ENCODE assay signal across 1 cellular context in genomic region chr17:81134064-81134781, GRCh38.
TF ChIP-seq lines count a peak whose summit lies in the region.

No MANE protein-coding gene starts in this region.

TF ChIP-seq in HepG2, 621 proteins besides CTCF, POLR2A, EP300 and RAD21 (continues in another document):
- TF ChIP-seq, protein P1, sequence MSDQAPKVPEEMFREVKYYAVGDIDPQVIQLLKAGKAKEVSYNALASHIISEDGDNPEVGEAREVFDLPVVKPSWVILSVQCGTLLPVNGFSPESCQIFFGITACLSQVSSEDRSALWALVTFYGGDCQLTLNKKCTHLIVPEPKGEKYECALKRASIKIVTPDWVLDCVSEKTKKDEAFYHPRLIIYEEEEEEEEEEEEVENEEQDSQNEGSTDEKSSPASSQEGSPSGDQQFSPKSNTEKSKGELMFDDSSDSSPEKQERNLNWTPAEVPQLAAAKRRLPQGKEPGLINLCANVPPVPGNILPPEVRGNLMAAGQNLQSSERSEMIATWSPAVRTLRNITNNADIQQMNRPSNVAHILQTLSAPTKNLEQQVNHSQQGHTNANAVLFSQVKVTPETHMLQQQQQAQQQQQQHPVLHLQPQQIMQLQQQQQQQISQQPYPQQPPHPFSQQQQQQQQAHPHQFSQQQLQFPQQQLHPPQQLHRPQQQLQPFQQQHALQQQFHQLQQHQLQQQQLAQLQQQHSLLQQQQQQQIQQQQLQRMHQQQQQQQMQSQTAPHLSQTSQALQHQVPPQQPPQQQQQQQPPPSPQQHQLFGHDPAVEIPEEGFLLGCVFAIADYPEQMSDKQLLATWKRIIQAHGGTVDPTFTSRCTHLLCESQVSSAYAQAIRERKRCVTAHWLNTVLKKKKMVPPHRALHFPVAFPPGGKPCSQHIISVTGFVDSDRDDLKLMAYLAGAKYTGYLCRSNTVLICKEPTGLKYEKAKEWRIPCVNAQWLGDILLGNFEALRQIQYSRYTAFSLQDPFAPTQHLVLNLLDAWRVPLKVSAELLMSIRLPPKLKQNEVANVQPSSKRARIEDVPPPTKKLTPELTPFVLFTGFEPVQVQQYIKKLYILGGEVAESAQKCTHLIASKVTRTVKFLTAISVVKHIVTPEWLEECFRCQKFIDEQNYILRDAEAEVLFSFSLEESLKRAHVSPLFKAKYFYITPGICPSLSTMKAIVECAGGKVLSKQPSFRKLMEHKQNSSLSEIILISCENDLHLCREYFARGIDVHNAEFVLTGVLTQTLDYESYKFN (CRISPR knock-in tag; conservative IDR thresholded peaks at IDR 0.05) = no peak
- TF ChIP-seq NFKBIZ (CRISPR knock-in tag; IDR thresholded peaks at IDR 0.05) (no peak), LCORL (IDR thresholded peaks at IDR 0.05) (no peak), LCORL (CRISPR knock-in tag; IDR thresholded peaks at IDR 0.05) (peak; percentile 41; the same call in 1 of the 2 replicates), ZNF747 (CRISPR knock-in tag; IDR thresholded peaks at IDR 0.05; ENCODE audit: borderline replicate concordance) (no peak), ZNF761 (CRISPR knock-in tag; conservative IDR thresholded peaks at IDR 0.05) (0 out of 2 replicates have a peak, but pooled peaks have one; percentile 24), GPN1 (CRISPR knock-in tag; IDR thresholded peaks at IDR 0.05; ENCODE audit: borderline replicate concordance) (0 out of 2 replicates have a peak, but pooled peaks have one; percentile 39), ZNF260 (CRISPR knock-in tag; IDR thresholded peaks at IDR 0.05; ENCODE audit: borderline replicate concordance, low read depth) (no peak), CREB3 (CRISPR knock-in tag; IDR thresholded peaks at IDR 0.05) (no peak), DNMT3B (CRISPR knock-in tag; conservative IDR thresholded peaks at IDR 0.05) (no peak), SPEN (CRISPR knock-in tag; IDR thresholded peaks at IDR 0.05; ENCODE audit: low read depth) (peak; percentile 62), CHCHD3 (CRISPR knock-in tag; IDR thresholded peaks at IDR 0.05) (0 out of 2 replicates have a peak, but pooled peaks have one; percentile 68), RXRA (CRISPR knock-in tag; IDR thresholded peaks at IDR 0.05) (peak; percentile 74), KLF16 (CRISPR knock-in tag; IDR thresholded peaks at IDR 0.05) (0 out of 4 replicates have a peak, but pooled peaks of 1 of the 2 experiments have one; percentile 69), ZMYM4 (CRISPR knock-in tag; IDR thresholded peaks at IDR 0.05) (no peak), DR1 (CRISPR knock-in tag; IDR thresholded peaks at IDR 0.05) (no peak), ELF3 (CRISPR knock-in tag; IDR thresholded peaks at IDR 0.05) (no peak), ZBTB38 (CRISPR knock-in tag; IDR thresholded peaks at IDR 0.05) (0 out of 2 replicates have a peak, but pooled peaks have one; percentile 13), ZNF772 (CRISPR knock-in tag; IDR thresholded peaks at IDR 0.05) (peak; percentile 41; the same call in 1 of the 2 replicates), AFF4 (CRISPR knock-in tag; IDR thresholded peaks at IDR 0.05) (no peak), NRL (CRISPR knock-in tag; IDR thresholded peaks at IDR 0.05; ENCODE audit: borderline replicate concordance) (peak; percentile 58; the same call in 1 of the 2 replicates), SIN3B (IDR thresholded peaks at IDR 0.05; ENCODE audit: low read length) (no peak), ZNF546 (CRISPR knock-in tag; conservative IDR thresholded peaks at IDR 0.05) (0 out of 2 replicates have a peak, but pooled peaks have one; percentile 30), RARA (CRISPR knock-in tag; IDR thresholded peaks at IDR 0.05) (peak; percentile 15), IKZF4 (CRISPR knock-in tag; IDR thresholded peaks at IDR 0.05; ENCODE audit: borderline replicate concordance, low read depth, not compliant biosample characterization) (peak; percentile 36), KDM5B (CRISPR knock-in tag; IDR thresholded peaks at IDR 0.05; ENCODE audit: borderline replicate concordance) (peak; percentile 57), ZNF337 (CRISPR knock-in tag; IDR thresholded peaks at IDR 0.05; ENCODE audit: borderline replicate concordance, low read depth) (no peak), ZNF598 (CRISPR knock-in tag; IDR thresholded peaks at IDR 0.05; ENCODE audit: borderline replicate concordance) (peak; percentile 84; the same call in 1 of the 2 replicates)
- TF ChIP-seq, protein P2, sequence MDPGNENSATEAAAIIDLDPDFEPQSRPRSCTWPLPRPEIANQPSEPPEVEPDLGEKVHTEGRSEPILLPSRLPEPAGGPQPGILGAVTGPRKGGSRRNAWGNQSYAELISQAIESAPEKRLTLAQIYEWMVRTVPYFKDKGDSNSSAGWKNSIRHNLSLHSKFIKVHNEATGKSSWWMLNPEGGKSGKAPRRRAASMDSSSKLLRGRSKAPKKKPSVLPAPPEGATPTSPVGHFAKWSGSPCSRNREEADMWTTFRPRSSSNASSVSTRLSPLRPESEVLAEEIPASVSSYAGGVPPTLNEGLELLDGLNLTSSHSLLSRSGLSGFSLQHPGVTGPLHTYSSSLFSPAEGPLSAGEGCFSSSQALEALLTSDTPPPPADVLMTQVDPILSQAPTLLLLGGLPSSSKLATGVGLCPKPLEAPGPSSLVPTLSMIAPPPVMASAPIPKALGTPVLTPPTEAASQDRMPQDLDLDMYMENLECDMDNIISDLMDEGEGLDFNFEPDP (CRISPR knock-in tag; conservative IDR thresholded peaks at IDR 0.05) = 0 out of 2 replicates have a peak, but pooled peaks have one; percentile 70
- TF ChIP-seq, protein P3, sequence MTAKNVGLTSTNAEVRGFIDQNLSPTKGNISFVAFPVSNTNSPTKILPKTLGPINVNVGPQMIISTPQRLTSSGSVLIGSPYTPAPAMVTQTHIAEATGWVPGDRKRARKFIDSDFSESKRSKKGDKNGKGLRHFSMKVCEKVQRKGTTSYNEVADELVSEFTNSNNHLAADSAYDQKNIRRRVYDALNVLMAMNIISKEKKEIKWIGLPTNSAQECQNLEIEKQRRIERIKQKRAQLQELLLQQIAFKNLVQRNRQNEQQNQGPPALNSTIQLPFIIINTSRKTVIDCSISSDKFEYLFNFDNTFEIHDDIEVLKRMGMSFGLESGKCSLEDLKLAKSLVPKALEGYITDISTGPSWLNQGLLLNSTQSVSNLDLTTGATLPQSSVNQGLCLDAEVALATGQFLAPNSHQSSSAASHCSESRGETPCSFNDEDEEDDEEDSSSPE (CRISPR knock-in tag; IDR thresholded peaks at IDR 0.05) = peak; percentile 42; the same call in 1 of the 2 replicates
- TF ChIP-seq, protein P4, sequence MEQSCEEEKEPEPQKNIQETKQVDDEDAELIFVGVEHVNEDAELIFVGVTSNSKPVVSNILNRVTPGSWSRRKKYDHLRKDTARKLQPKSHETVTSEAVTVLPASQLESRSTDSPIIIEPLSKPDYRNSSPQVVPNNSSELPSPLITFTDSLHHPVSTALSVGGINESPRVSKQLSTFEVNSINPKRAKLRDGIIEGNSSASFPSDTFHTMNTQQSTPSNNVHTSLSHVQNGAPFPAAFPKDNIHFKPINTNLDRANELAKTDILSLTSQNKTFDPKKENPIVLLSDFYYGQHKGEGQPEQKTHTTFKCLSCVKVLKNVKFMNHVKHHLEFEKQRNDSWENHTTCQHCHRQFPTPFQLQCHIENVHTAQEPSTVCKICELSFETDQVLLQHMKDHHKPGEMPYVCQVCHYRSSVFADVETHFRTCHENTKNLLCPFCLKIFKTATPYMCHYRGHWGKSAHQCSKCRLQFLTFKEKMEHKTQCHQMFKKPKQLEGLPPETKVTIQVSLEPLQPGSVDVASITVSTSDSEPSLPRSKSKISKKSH (CRISPR knock-in tag; IDR thresholded peaks at IDR 0.05; ENCODE audit: borderline replicate concordance) = peak; percentile 52; the same call in 1 of the 2 replicates
- TF ChIP-seq, protein P5, sequence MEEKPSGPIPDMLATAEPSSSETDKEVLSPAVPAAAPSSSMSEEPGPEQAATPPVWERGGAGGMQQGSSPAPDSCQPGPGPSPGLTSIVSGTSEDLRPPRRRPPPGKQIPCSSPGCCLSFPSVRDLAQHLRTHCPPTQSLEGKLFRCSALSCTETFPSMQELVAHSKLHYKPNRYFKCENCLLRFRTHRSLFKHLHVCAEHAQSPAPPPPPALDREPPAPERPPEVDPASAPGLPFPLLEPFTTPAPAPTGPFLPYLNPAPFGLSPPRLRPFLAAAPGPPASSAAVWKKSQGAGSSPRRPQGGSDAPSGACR (CRISPR knock-in tag; IDR thresholded peaks at IDR 0.05) = no peak
- TF ChIP-seq, protein P6, sequence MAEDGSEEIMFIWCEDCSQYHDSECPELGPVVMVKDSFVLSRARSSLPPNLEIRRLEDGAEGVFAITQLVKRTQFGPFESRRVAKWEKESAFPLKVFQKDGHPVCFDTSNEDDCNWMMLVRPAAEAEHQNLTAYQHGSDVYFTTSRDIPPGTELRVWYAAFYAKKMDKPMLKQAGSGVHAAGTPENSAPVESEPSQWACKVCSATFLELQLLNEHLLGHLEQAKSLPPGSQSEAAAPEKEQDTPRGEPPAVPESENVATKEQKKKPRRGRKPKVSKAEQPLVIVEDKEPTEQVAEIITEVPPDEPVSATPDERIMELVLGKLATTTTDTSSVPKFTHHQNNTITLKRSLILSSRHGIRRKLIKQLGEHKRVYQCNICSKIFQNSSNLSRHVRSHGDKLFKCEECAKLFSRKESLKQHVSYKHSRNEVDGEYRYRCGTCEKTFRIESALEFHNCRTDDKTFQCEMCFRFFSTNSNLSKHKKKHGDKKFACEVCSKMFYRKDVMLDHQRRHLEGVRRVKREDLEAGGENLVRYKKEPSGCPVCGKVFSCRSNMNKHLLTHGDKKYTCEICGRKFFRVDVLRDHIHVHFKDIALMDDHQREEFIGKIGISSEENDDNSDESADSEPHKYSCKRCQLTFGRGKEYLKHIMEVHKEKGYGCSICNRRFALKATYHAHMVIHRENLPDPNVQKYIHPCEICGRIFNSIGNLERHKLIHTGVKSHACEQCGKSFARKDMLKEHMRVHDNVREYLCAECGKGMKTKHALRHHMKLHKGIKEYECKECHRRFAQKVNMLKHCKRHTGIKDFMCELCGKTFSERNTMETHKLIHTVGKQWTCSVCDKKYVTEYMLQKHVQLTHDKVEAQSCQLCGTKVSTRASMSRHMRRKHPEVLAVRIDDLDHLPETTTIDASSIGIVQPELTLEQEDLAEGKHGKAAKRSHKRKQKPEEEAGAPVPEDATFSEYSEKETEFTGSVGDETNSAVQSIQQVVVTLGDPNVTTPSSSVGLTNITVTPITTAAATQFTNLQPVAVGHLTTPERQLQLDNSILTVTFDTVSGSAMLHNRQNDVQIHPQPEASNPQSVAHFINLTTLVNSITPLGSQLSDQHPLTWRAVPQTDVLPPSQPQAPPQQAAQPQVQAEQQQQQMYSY (CRISPR knock-in tag; IDR thresholded peaks at IDR 0.05) = no peak
- TF ChIP-seq, protein P7, sequence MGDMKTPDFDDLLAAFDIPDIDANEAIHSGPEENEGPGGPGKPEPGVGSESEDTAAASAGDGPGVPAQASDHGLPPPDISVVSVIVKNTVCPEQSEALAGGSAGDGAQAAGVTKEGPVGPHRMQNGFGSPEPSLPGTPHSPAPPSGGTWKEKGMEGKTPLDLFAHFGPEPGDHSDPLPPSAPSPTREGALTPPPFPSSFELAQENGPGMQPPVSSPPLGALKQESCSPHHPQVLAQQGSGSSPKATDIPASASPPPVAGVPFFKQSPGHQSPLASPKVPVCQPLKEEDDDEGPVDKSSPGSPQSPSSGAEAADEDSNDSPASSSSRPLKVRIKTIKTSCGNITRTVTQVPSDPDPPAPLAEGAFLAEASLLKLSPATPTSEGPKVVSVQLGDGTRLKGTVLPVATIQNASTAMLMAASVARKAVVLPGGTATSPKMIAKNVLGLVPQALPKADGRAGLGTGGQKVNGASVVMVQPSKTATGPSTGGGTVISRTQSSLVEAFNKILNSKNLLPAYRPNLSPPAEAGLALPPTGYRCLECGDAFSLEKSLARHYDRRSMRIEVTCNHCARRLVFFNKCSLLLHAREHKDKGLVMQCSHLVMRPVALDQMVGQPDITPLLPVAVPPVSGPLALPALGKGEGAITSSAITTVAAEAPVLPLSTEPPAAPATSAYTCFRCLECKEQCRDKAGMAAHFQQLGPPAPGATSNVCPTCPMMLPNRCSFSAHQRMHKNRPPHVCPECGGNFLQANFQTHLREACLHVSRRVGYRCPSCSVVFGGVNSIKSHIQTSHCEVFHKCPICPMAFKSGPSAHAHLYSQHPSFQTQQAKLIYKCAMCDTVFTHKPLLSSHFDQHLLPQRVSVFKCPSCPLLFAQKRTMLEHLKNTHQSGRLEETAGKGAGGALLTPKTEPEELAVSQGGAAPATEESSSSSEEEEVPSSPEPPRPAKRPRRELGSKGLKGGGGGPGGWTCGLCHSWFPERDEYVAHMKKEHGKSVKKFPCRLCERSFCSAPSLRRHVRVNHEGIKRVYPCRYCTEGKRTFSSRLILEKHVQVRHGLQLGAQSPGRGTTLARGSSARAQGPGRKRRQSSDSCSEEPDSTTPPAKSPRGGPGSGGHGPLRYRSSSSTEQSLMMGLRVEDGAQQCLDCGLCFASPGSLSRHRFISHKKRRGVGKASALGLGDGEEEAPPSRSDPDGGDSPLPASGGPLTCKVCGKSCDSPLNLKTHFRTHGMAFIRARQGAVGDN (CRISPR knock-in tag; IDR thresholded peaks at IDR 0.05) = peak; percentile 85
